ENCODE assay signal across 38 cellular contexts in the genomic region with DNA sequence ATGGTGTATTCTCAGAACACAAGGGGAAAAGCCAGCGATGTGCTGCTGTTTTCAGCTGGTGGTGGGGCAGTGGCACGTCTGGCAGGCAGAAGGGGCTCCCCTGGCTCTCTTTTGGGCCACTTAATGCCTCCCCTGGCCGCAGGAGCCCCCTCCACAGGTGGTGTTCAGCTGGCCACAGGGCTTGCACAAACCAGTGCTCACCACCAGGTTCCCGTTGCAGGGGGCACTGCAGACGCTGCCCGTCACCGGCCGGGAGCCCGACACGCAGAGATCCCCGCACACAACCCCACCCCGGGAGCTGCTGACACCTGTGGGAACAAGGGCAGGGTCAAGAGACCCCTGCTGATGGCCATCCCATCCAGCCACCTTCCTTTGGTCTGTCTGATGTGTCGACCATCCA. TPM values are rescaled to one million over a fixed set of nuclear protein-coding genes. Genes with fewer than 3 reads are reported as not detected.
"Had no signal": no experiment of that assay in that cellular context is flagged by ENCODE, and none has a peak within 500 bp of the region (broad histone marks: within the 10 kb centered on the region; RNA-seq: fewer than 3 reads in every experiment).

No MANE protein-coding gene starts in this region.

- H3K4me3 Mint-ChIP-seq: activated B cell treated with CpG ODN at 0.5 μM for 24 hours; activated CD8-positive, alpha-beta T cell treated with anti-CD3 and anti-CD28 coated beads for 36 hours; activated naive CD4-positive, alpha-beta T cell treated with anti-CD3 and anti-CD28 coated beads for 36 hours; activated naive CD8-positive, alpha-beta T cell treated with anti-CD3 and anti-CD28 coated beads, Interleukin-2, amount 10 ng/mL, durations not matched to agents 7 days and 5 days; activated T-cell treated with anti-CD3 and anti-CD28 coated beads, Interleukin-2, amount 50 U/mL, for 24 hours; activated T-helper 17 cell treated with anti-CD3 and anti-CD28 coated beads, Interleukin-2, amount 50 U/mL, for 72 hours; central memory CD8-positive, alpha-beta T cell; effector memory CD8-positive, alpha-beta T cell; T-helper 17 cell; T-helper 2 cell treated with Interferon-gamma antibody and Interleukin-4, amounts not matched to agents 5 μg/mL and 100 μg/mL, for 36 hours had no signal

- H3K9me3 Mint-ChIP-seq: activated B cell treated with CpG ODN at 0.5 μM for 24 hours; activated CD8-positive, alpha-beta T cell treated with anti-CD3 and anti-CD28 coated beads for 36 hours; activated naive CD4-positive, alpha-beta T cell treated with anti-CD3 and anti-CD28 coated beads for 36 hours; activated naive CD4-positive, alpha-beta T cell treated with anti-CD3 and anti-CD28 coated beads, Interleukin-2, amount 50 U/mL, for 72 hours; activated naive CD8-positive, alpha-beta T cell treated with anti-CD3 and anti-CD28 coated beads, Interleukin-2, amount 10 ng/mL, durations not matched to agents 7 days and 5 days; activated T-cell treated with anti-CD3 and anti-CD28 coated beads, Interleukin-2, amount 50 U/mL, for 24 hours; activated T-helper 17 cell treated with anti-CD3 and anti-CD28 coated beads, Interleukin-2, amount 50 U/mL, for 72 hours; central memory CD8-positive, alpha-beta T cell; effector memory CD8-positive, alpha-beta T cell; T-helper 2 cell treated with Interferon-gamma antibody and Interleukin-4, amounts not matched to agents 5 μg/mL and 100 μg/mL, for 36 hours had no signal

- H3K4me1 Mint-ChIP-seq: activated B cell treated with CpG ODN at 0.5 μM for 24 hours; activated naive CD8-positive, alpha-beta T cell treated with anti-CD3 and anti-CD28 coated beads, Interleukin-2, amount 10 ng/mL, durations not matched to agents 7 days and 5 days; activated T-helper 17 cell treated with anti-CD3 and anti-CD28 coated beads, Interleukin-2, amount 50 U/mL, for 72 hours; central memory CD8-positive, alpha-beta T cell had no signal

- H3K36me3 Mint-ChIP-seq: activated naive CD4-positive, alpha-beta T cell treated with anti-CD3 and anti-CD28 coated beads, Interleukin-2, amount 50 U/mL, for 72 hours; activated naive CD8-positive, alpha-beta T cell treated with anti-CD3 and anti-CD28 coated beads, Interleukin-2, amount 10 ng/mL, durations not matched to agents 7 days and 5 days had no signal

- DNase-seq: activated B cell treated with CpG ODN at 0.5 μM for 24 hours; activated CD4-positive, alpha-beta T cell treated with anti-CD3 and anti-CD28 coated beads for 48 hours; activated CD4-positive, alpha-beta T cell treated with anti-CD3 and anti-CD28 coated beads, Interleukin-2, amount 50 U/mL, for 1 hour; activated CD4-positive, alpha-beta T cell treated with anti-CD3 and anti-CD28 coated beads, Interleukin-2, amount 50 U/mL, for 48 hours; activated CD8-positive, alpha-beta memory T cell treated with anti-CD3 and anti-CD28 coated beads for 24 hours; activated CD8-positive, alpha-beta memory T cell treated with anti-CD3 and anti-CD28 coated beads, Interleukin-2, amount 50 U/mL, for 4 hours; activated CD8-positive, alpha-beta T cell treated with anti-CD3 and anti-CD28 coated beads for 36 hours; activated effector memory CD4-positive, alpha-beta T cell treated with anti-CD3 and anti-CD28 coated beads, Interleukin-2, amount 50 U/mL, for 16 hours; activated naive CD4-positive, alpha-beta T cell treated with anti-CD3 and anti-CD28 coated beads for 36 hours; activated naive CD8-positive, alpha-beta T cell treated with anti-CD3 and anti-CD28 coated beads, Interleukin-2, amount 10 ng/mL, durations not matched to agents 7 days and 5 days; activated T-cell treated with anti-CD3 and anti-CD28 coated beads for 4 hours; activated T-cell treated with anti-CD3 and anti-CD28 coated beads, Interleukin-2, amount 50 U/mL, for 24 hours; anterior cingulate cortex; brain microvascular endothelial cell; cortex of kidney; dermis blood vessel endothelial cell; effector CD4-positive, alpha-beta T cell; effector memory CD8-positive, alpha-beta T cell; esophagus squamous epithelium; glutamatergic neuron; T-helper 1 cell; T-helper 17 cell; T1000; WERI-Rb-1 had no signal

- H3K27ac Mint-ChIP-seq: activated B cell treated with CpG ODN at 0.5 μM for 24 hours; activated CD8-positive, alpha-beta T cell treated with anti-CD3 and anti-CD28 coated beads for 36 hours; activated naive CD4-positive, alpha-beta T cell treated with anti-CD3 and anti-CD28 coated beads for 36 hours; activated naive CD4-positive, alpha-beta T cell treated with anti-CD3 and anti-CD28 coated beads, Interleukin-2, amount 50 U/mL, for 72 hours; activated naive CD8-positive, alpha-beta T cell treated with anti-CD3 and anti-CD28 coated beads, Interleukin-2, amount 10 ng/mL, durations not matched to agents 7 days and 5 days; activated T-cell treated with anti-CD3 and anti-CD28 coated beads, Interleukin-2, amount 50 U/mL, for 24 hours; activated T-helper 17 cell treated with anti-CD3 and anti-CD28 coated beads, Interleukin-2, amount 50 U/mL, for 72 hours; effector memory CD8-positive, alpha-beta T cell; T-helper 17 cell; T-helper 2 cell treated with Interferon-gamma antibody and Interleukin-4, amounts not matched to agents 5 μg/mL and 100 μg/mL, for 36 hours had no signal

- ATAC-seq: activated CD4-positive, CD25-positive, alpha-beta regulatory T cell treated with anti-CD3 and anti-CD28 coated beads, Interleukin-2, amount 50 U/mL, for 24 hours; activated CD8-positive, alpha-beta T cell treated with anti-CD3 and anti-CD28 coated beads for 36 hours; activated naive CD4-positive, alpha-beta T cell treated with anti-CD3 and anti-CD28 coated beads, Interleukin-2, amount 50 U/mL, for 72 hours; heart left ventricle had no signal

RNA-seq across cellular contexts. Expression of gene KRT83, which starts 6.7 kb away (rescaled TPM):
- total RNA-seq: activated B cell treated with CpG ODN at 0.5 μM for 24 hours; activated CD8-positive, alpha-beta T cell treated with anti-CD3 and anti-CD28 coated beads for 36 hours; activated naive CD4-positive, alpha-beta T cell treated with anti-CD3 and anti-CD28 coated beads for 36 hours; activated naive CD4-positive, alpha-beta T cell treated with anti-CD3 and anti-CD28 coated beads, Interleukin-2, amount 50 U/mL, for 72 hours; activated naive CD8-positive, alpha-beta T cell treated with anti-CD3 and anti-CD28 coated beads, Interleukin-2, amount 10 ng/mL, durations not matched to agents 7 days and 5 days; activated T-helper 17 cell treated with anti-CD3 and anti-CD28 coated beads, Interleukin-2, amount 50 U/mL, for 72 hours; astrocyte; bronchial epithelial cell; cardiac septum; cerebellum; dermis blood vessel endothelial cell; endothelial cell of umbilical vein; esophagus squamous epithelium; fibroblast of lung; fibroblast of villous mesenchyme; frontal cortex; heart left ventricle; T-helper 17 cell had no signal

RNA-seq across cellular contexts. Expression of gene KRT81, which starts 23.2 kb away (rescaled TPM):
- total RNA-seq: activated B cell treated with CpG ODN at 0.5 μM for 24 hours; activated CD8-positive, alpha-beta T cell treated with anti-CD3 and anti-CD28 coated beads for 36 hours; activated naive CD4-positive, alpha-beta T cell treated with anti-CD3 and anti-CD28 coated beads for 36 hours; activated naive CD4-positive, alpha-beta T cell treated with anti-CD3 and anti-CD28 coated beads, Interleukin-2, amount 50 U/mL, for 72 hours; activated naive CD8-positive, alpha-beta T cell treated with anti-CD3 and anti-CD28 coated beads, Interleukin-2, amount 10 ng/mL, durations not matched to agents 7 days and 5 days; activated T-helper 17 cell treated with anti-CD3 and anti-CD28 coated beads, Interleukin-2, amount 50 U/mL, for 72 hours; cardiac septum; cerebellum; dermis blood vessel endothelial cell; endothelial cell of umbilical vein; esophagus squamous epithelium; fibroblast of lung; fibroblast of villous mesenchyme; frontal cortex; heart left ventricle; T-helper 17 cell had no signal

RNA-seq across cellular contexts. Expression of gene KRT86, which starts 40.1 kb away (rescaled TPM):
- total RNA-seq: activated B cell treated with CpG ODN at 0.5 μM for 24 hours; activated CD8-positive, alpha-beta T cell treated with anti-CD3 and anti-CD28 coated beads for 36 hours; cardiac septum; cerebellum; dermis blood vessel endothelial cell; endothelial cell of umbilical vein; esophagus squamous epithelium; heart left ventricle had no signal

RNA-seq across cellular contexts. Expression of gene KRT85, which starts 52.8 kb away (rescaled TPM):
- total RNA-seq: activated B cell treated with CpG ODN at 0.5 μM for 24 hours; activated CD8-positive, alpha-beta T cell treated with anti-CD3 and anti-CD28 coated beads for 36 hours; activated naive CD4-positive, alpha-beta T cell treated with anti-CD3 and anti-CD28 coated beads for 36 hours; activated naive CD4-positive, alpha-beta T cell treated with anti-CD3 and anti-CD28 coated beads, Interleukin-2, amount 50 U/mL, for 72 hours; activated naive CD8-positive, alpha-beta T cell treated with anti-CD3 and anti-CD28 coated beads, Interleukin-2, amount 10 ng/mL, durations not matched to agents 7 days and 5 days; activated T-helper 17 cell treated with anti-CD3 and anti-CD28 coated beads, Interleukin-2, amount 50 U/mL, for 72 hours; astrocyte; bronchial epithelial cell; cardiac septum; cerebellum; dermis blood vessel endothelial cell; endothelial cell of umbilical vein; esophagus squamous epithelium; fibroblast of lung; fibroblast of villous mesenchyme; frontal cortex; heart left ventricle; T-helper 17 cell had no signal
